10 cellular contexts compared by ENCODE assay signal in the genomic region with DNA sequence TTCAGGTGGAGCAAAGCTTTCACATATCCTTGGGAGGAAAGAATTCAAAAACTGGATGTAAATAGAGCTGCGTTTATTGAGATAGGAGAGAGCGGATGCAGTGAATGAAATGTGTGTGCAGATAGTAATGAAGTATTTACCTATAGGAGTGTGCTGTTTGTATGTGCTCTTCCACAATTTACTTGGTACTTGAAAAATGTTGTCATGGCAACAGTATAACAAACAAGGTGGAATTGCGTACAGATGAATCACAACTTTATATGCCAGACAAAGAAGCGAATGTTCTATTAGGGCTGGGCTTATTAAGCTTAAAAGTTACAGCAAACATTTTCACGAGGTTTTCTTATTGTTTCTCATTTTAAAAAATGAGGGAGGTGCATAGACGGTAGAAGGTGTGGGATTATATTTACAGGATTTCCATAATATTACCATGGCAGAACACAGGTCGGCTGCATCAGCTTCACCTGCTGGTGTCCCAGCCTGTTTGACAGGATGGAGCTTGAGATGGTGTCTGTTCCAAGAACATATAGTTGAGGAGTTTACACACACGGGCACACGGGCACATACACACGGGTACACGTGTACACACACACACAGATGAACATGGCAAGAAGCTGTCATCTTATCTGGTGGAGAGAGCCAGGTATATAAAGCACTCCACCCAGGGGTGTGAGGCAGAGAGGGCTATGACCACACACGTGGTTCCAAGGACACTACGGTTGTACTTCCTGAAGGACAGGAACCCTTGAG.
A peak's percentile ranks its signal among the peaks of the same experiment; 100 is the strongest.
DNase-seq lines count a peak whose midpoint lies in the region; ATAC-seq and TF ChIP-seq lines count a peak whose summit lies in the region.
"Had no signal": no experiment of that assay in that cellular context is flagged by ENCODE, and none has a peak within 500 bp of the region (broad histone marks: within the 10 kb centered on the region; RNA-seq: fewer than 3 reads in every experiment).

No MANE protein-coding gene starts in this region.

- peaks cover 10% of the 10 kb centered on the region for H3K4me1 Mint-ChIP-seq in Calu3 (ENCODE audit: low read depth, unreplicated experiment)
- peaks cover 6 to 14% (median 11%) of the 10 kb centered on the region in 3 donors for H3K4me1 Mint-ChIP-seq in T-cell

- H3K36me3 Mint-ChIP-seq in Calu3 (ENCODE audit: insufficient read depth, unreplicated experiment): peaks cover 12% of the 10 kb centered on the region
- no peaks in the 10 kb centered on the region for H3K36me3 Mint-ChIP-seq in T-cell
- H3K36me3 Mint-ChIP-seq: naive B cell had no signal

- H3K9me3 Mint-ChIP-seq in Calu3 (ENCODE audit: low read depth, unreplicated experiment) (no peaks in the 10 kb centered on the region), T-cell (no peaks in the 10 kb centered on the region)
- H3K9me3 Mint-ChIP-seq: activated T-cell treated with anti-CD3 and anti-CD28 coated beads, Interleukin-2, amount 50 U/mL, for 72 hours had no signal

- intact Hi-C loops in Calu3 (cut with micrococcal nuclease; ENCODE audit: unreplicated experiment) (no loop called here), left lung (cut with DNase I) (no loop called here)

- ATAC-seq in SK-N-SH treated with all-trans-retinoic acid at 6 μM for 48 hours: peak; percentile 55; the same call in 2 of the 3 replicates
- peak; percentile 72 for ATAC-seq in left lung
- no peak for ATAC-seq in T-cell (replicated peaks in 1 of 4)
- ATAC-seq in GM18517 (IDR thresholded peaks at IDR 0.05; ENCODE audit: unreplicated experiment): no peak
- ATAC-seq: activated T-cell treated with anti-CD3 and anti-CD28 coated beads, Interleukin-2, amount 50 U/mL, for 72 hours had no signal

- DNase-seq in Calu3 (peak; percentile 9), NCI-H1105 (lab: John Stamatoyannopoulos, UW) (peak; percentile 57), left lung (no peak), GDM1 (lab: John Stamatoyannopoulos, UW) (no peak), T-cell (no peak), tibial nerve (ENCODE audit: low spot score in 2 of 2) (no peak)
- DNase-seq: activated T-cell treated with anti-CD3 and anti-CD28 coated beads, Interleukin-2, amount 50 U/mL, for 72 hours; naive B cell had no signal

- H3K27ac Mint-ChIP-seq in Calu3 (ENCODE audit: unreplicated experiment): peak overlapping the region; percentile 44
- no peak overlapping the region for H3K27ac Mint-ChIP-seq in T-cell
- H3K27ac Mint-ChIP-seq: activated T-cell treated with anti-CD3 and anti-CD28 coated beads, Interleukin-2, amount 50 U/mL, for 72 hours; naive B cell had no signal

- H3K4me3 ChIP-seq in left lung (no peak overlapping the region), tibial nerve (no peak overlapping the region)

- CTCF ChIA-PET in Calu3 (lab: Charles Lee): no interaction called here
- CTCF ChIA-PET in T-cell (lab: Charles Lee): no interaction called here

- TF ChIP-seq CTCF in Calu3 (IDR thresholded peaks at IDR 0.05; ENCODE audit: unreplicated experiment) (no peak), left lung (IDR thresholded peaks at IDR 0.05) (no peak), tibial nerve (IDR thresholded peaks at IDR 0.05) (no peak)

- H3K9me3 ChIP-seq in left lung (no peaks in the 10 kb centered on the region), tibial nerve (no peaks in the 10 kb centered on the region)

- TF ChIP-seq EP300 in tibial nerve (IDR thresholded peaks at IDR 0.05): no peak

- H3K27ac ChIP-seq in left lung (no peak overlapping the region), tibial nerve (no peak overlapping the region)

- H3K4me3 Mint-ChIP-seq in Calu3 (ENCODE audit: low read depth, unreplicated experiment) (no peak overlapping the region), T-cell (no peak overlapping the region)
- H3K4me3 Mint-ChIP-seq: activated T-cell treated with anti-CD3 and anti-CD28 coated beads, Interleukin-2, amount 50 U/mL, for 72 hours; naive B cell had no signal

- H3K27me3 Mint-ChIP-seq in Calu3 (ENCODE audit: unreplicated experiment) (peaks cover 21% of the 10 kb centered on the region), T-cell (peaks cover 34 to 37% of the 10 kb centered on the region in 2 donors)

- no peak for TF ChIP-seq POLR2A in tibial nerve (IDR thresholded peaks at IDR 0.05)

- H3K27me3 ChIP-seq in left lung (peaks cover 16 to 25% of the 10 kb centered on the region in 2 donors), tibial nerve (peaks cover 0 to 11% of the 10 kb centered on the region in 2 donors)

- BruUV-seq in Calu3 (replicated peaks; lab: Mats Ljungman, UMichigan): no TSS peak

- H3K4me1 ChIP-seq in left lung (peaks cover 0 to 18% of the 10 kb centered on the region in 2 donors), tibial nerve (peaks cover 0 to 31% (median 15%) of the 10 kb centered on the region in 4 donors)

- POLR2A ChIA-PET in T-cell (lab: Charles Lee): no interaction called here

- WGBS in tibial nerve, 2 donors: 75 to 76% methylated on average over 13 of the region's 13 CpGs

- H3K36me3 ChIP-seq in left lung (no peaks in the 10 kb centered on the region), tibial nerve (no peaks in the 10 kb centered on the region)

TF ChIP-seq in SK-N-SH treated with all-trans-retinoic acid at 6 μM for 48 hours, 23 proteins besides CTCF, POLR2A, EP300 and RAD21:
- TF ChIP-seq ZNF8 (CRISPR knock-in tag; IDR thresholded peaks at IDR 0.05): no peak
- no peak for TF ChIP-seq CSDC2 (CRISPR knock-in tag; IDR thresholded peaks at IDR 0.05)
- no peak for TF ChIP-seq ZFP30 (CRISPR knock-in tag; IDR thresholded peaks at IDR 0.05)
- no peak for TF ChIP-seq BACH2 (CRISPR knock-in tag; IDR thresholded peaks at IDR 0.05; ENCODE audit: borderline replicate concordance)
- TF ChIP-seq, protein P1, sequence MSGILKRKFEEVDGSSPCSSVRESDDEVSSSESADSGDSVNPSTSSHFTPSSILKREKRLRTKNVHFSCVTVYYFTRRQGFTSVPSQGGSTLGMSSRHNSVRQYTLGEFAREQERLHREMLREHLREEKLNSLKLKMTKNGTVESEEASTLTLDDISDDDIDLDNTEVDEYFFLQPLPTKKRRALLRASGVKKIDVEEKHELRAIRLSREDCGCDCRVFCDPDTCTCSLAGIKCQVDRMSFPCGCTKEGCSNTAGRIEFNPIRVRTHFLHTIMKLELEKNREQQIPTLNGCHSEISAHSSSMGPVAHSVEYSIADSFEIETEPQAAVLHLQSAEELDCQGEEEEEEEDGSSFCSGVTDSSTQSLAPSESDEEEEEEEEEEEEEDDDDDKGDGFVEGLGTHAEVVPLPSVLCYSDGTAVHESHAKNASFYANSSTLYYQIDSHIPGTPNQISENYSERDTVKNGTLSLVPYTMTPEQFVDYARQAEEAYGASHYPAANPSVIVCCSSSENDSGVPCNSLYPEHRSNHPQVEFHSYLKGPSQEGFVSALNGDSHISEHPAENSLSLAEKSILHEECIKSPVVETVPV (CRISPR knock-in tag; IDR thresholded peaks at IDR 0.05): no peak
- TF ChIP-seq, protein P2, sequence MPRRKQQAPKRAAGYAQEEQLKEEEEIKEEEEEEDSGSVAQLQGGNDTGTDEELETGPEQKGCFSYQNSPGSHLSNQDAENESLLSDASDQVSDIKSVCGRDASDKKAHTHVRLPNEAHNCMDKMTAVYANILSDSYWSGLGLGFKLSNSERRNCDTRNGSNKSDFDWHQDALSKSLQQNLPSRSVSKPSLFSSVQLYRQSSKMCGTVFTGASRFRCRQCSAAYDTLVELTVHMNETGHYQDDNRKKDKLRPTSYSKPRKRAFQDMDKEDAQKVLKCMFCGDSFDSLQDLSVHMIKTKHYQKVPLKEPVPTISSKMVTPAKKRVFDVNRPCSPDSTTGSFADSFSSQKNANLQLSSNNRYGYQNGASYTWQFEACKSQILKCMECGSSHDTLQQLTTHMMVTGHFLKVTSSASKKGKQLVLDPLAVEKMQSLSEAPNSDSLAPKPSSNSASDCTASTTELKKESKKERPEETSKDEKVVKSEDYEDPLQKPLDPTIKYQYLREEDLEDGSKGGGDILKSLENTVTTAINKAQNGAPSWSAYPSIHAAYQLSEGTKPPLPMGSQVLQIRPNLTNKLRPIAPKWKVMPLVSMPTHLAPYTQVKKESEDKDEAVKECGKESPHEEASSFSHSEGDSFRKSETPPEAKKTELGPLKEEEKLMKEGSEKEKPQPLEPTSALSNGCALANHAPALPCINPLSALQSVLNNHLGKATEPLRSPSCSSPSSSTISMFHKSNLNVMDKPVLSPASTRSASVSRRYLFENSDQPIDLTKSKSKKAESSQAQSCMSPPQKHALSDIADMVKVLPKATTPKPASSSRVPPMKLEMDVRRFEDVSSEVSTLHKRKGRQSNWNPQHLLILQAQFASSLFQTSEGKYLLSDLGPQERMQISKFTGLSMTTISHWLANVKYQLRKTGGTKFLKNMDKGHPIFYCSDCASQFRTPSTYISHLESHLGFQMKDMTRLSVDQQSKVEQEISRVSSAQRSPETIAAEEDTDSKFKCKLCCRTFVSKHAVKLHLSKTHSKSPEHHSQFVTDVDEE (CRISPR knock-in tag; IDR thresholded peaks at IDR 0.05): no peak
- no peak for TF ChIP-seq ZNF70 (CRISPR knock-in tag; IDR thresholded peaks at IDR 0.05)

Comparison
In these comparisons a context has a peak if more than half of its experiments do, and no peak if none do; other contexts are left out.
1. DNase-seq: peak in Calu3 (single experiment) and NCI-H1105 (single experiment); none in left lung (0 of 2), GDM1 (single experiment), T-cell (0 of 34) and tibial nerve (0 of 2).
2. ATAC-seq: peak in SK-N-SH treated with all-trans-retinoic acid at 6 μM for 48 hours (single experiment) and left lung (single experiment); none in T-cell (0 of 4) and GM18517 (single experiment).